Comparison of ENCODE assay signal across 8 cellular contexts in genomic region chr4:141307241-141307689, GRCh38.
DNase-seq lines count a peak whose midpoint lies in the region; ATAC-seq and TF ChIP-seq lines count a peak whose summit lies in the region.

No MANE protein-coding gene starts in this region.

- CTCF ChIA-PET in AG04449 (lab: Yijun Ruan, JAX), result interaction anchor here (0.6 to 3.0 kb wide), 31 partner anchors 8 to 1045 kb away, joined by 3 to 27 read pairs (median 4); no protein-coding TSS in a partner anchor

- TF ChIP-seq CTCF in AG04449 (IDR thresholded peaks at IDR 0.05; ENCODE audit: insufficient read depth, low read length, missing control alignments), result peak; percentile 81

- peak; percentile 29 for DNase-seq in AG04449 (ENCODE audit: low read depth, low spot score)
- peak; percentile 71 for DNase-seq in NCI-H2029 treated with DMSO at 0.1 percent for 48 hours (lab: John Stamatoyannopoulos, UW)
- peak; percentile 1 to 5 (median 3) for DNase-seq in activated CD4-positive, CD25-positive, alpha-beta regulatory T cell (lab: John Stamatoyannopoulos, UW)
- DNase-seq in central memory CD4-positive, alpha-beta T cell, result peak; percentile 56
- DNase-seq in kidney tubule cell (ENCODE audit: low spot score), result peak; percentile 99
- DNase-seq in stimulated activated CD4-positive, alpha-beta T cell treated with anti-CD3 and anti-CD28 coated beads, Interleukin-4, amount 100 ng/mL, for 24 hours, result peak; percentile 61

- H3K4me3 ChIP-seq in AG04449 (ENCODE audit: low read depth, low read length), result no peak overlapping the region

- ATAC-seq in GM18511 (IDR thresholded peaks at IDR 0.05; ENCODE audit: unreplicated experiment), result peak; percentile 99
- peak; percentile 99 for ATAC-seq in HG02973 (IDR thresholded peaks at IDR 0.05; ENCODE audit: unreplicated experiment)

- POLR2A ChIA-PET in AG04449 (lab: Yijun Ruan, JAX), result no interaction called here

Comparison
In these comparisons a context has a peak if more than half of its experiments do, and no peak if none do; other contexts are left out.
1. DNase-seq: peak in every context shown above with its lines; median percentile 99 in kidney tubule cell; 71 in NCI-H2029 treated with DMSO at 0.1 percent for 48 hours; 61 in stimulated activated CD4-positive, alpha-beta T cell treated with anti-CD3 and anti-CD28 coated beads, Interleukin-4, amount 100 ng/mL, for 24 hours; 56 in central memory CD4-positive, alpha-beta T cell; 29 in AG04449; 3 in activated CD4-positive, CD25-positive, alpha-beta regulatory T cell.